Comparison of ENCODE assay signal across 8 cellular contexts in genomic region chr15:99452728-99453643, GRCh38.
DNase-seq lines count a peak whose midpoint lies in the region; ATAC-seq and TF ChIP-seq lines count a peak whose summit lies in the region.

No MANE protein-coding gene starts in this region.

- no peaks in the 10 kb centered on the region for H3K36me3 ChIP-seq in mammary epithelial cell (ENCODE audit: insufficient read depth, low read length)

- DNase-seq in MCF 10A (ENCODE audit: unreplicated experiment) = peak; percentile 78
- no peak for DNase-seq in mammary epithelial cell
- DNase-seq in UCSD-AML1 (lab: John Stamatoyannopoulos, UW; ENCODE audit: unreplicated experiment) = peak; percentile 87
- DNase-seq in hippocampal formation (lab: John Stamatoyannopoulos, UW) = peak; percentile 7 to 63
- DNase-seq in middle frontal gyrus (ENCODE audit: extremely low spot score, low spot score) = no peak
- DNase-seq in COLO668 (lab: John Stamatoyannopoulos, UW; ENCODE audit: unreplicated experiment) = no peak

- H3K4me3 ChIP-seq in mammary epithelial cell (replicated peaks in 1 of 3; ENCODE audit: insufficient read depth in 1 of 3, low read depth in 2 of 3, low read length in 3 of 3) = no peak overlapping the region

- peaks cover 6% of the 10 kb centered on the region for H3K9me3 Mint-ChIP-seq in MCF 10A (ENCODE audit: unreplicated experiment)
- H3K9me3 Mint-ChIP-seq in stimulated activated naive CD8-positive, alpha-beta T cell treated with anti-CD3 and anti-CD28 coated beads, Interleukin-15, Interleukin-2, amounts not matched to agents 100 ng/mL and 50 ng/mL, for 24 hours = peaks cover 5% of the 10 kb centered on the region

- H3K36me3 Mint-ChIP-seq in MCF 10A (ENCODE audit: insufficient read depth, unreplicated experiment) = no peaks in the 10 kb centered on the region
- no peaks in the 10 kb centered on the region for H3K36me3 Mint-ChIP-seq in stimulated activated naive CD8-positive, alpha-beta T cell treated with anti-CD3 and anti-CD28 coated beads, Interleukin-15, Interleukin-2, amounts not matched to agents 100 ng/mL and 50 ng/mL, for 24 hours (ENCODE audit: low read depth)

- no peak overlapping the region for H3K4me2 ChIP-seq in mammary epithelial cell (ENCODE audit: insufficient read depth, low read depth, low read length)

- H3K4me3 Mint-ChIP-seq in MCF 10A (ENCODE audit: unreplicated experiment) = peak overlapping the region; percentile 25
- no peak overlapping the region for H3K4me3 Mint-ChIP-seq in stimulated activated naive CD8-positive, alpha-beta T cell treated with anti-CD3 and anti-CD28 coated beads, Interleukin-15, Interleukin-2, amounts not matched to agents 100 ng/mL and 50 ng/mL, for 24 hours

- peak overlapping the region; percentile 84 for H3K27ac Mint-ChIP-seq in MCF 10A (ENCODE audit: low read depth, unreplicated experiment)
- peak overlapping the region; percentile 16 for H3K27ac Mint-ChIP-seq in stimulated activated naive CD8-positive, alpha-beta T cell treated with anti-CD3 and anti-CD28 coated beads, Interleukin-15, Interleukin-2, amounts not matched to agents 100 ng/mL and 50 ng/mL, for 24 hours

- H3K27me3 Mint-ChIP-seq in MCF 10A (ENCODE audit: insufficient read depth, unreplicated experiment) = no peaks in the 10 kb centered on the region
- H3K27me3 Mint-ChIP-seq in stimulated activated naive CD8-positive, alpha-beta T cell treated with anti-CD3 and anti-CD28 coated beads, Interleukin-15, Interleukin-2, amounts not matched to agents 100 ng/mL and 50 ng/mL, for 24 hours = peaks cover 4% of the 10 kb centered on the region

- H3K27ac ChIP-seq in mammary epithelial cell (ENCODE audit: insufficient read depth, low read depth, low read length) = no peak overlapping the region

- peaks cover 52% of the 10 kb centered on the region for H3K4me1 Mint-ChIP-seq in MCF 10A (ENCODE audit: insufficient read depth, unreplicated experiment)
- peaks cover 70% of the 10 kb centered on the region for H3K4me1 Mint-ChIP-seq in stimulated activated naive CD8-positive, alpha-beta T cell treated with anti-CD3 and anti-CD28 coated beads, Interleukin-15, Interleukin-2, amounts not matched to agents 100 ng/mL and 50 ng/mL, for 24 hours (ENCODE audit: low read depth)

- H2AFZ ChIP-seq in mammary epithelial cell (ENCODE audit: low read depth, low read length) = no peak overlapping the region

- BruUV-seq in MCF 10A (replicated peaks; lab: Mats Ljungman, UMichigan) = no TSS peak
- BruUV-seq in mammary epithelial cell (replicated peaks; lab: Mats Ljungman, UMichigan) = no TSS peak

- ATAC-seq in HG03045 (IDR thresholded peaks at IDR 0.05; ENCODE audit: unreplicated experiment) = peak; percentile 81

- intact Hi-C loops in MCF 10A (cut with micrococcal nuclease) = no loop called here
- intact Hi-C loops in mammary epithelial cell (cut with micrococcal nuclease) = no loop called here

- H3K79me2 ChIP-seq in mammary epithelial cell (ENCODE audit: insufficient read depth, low read length) = no peaks in the 10 kb centered on the region

- H3K9ac ChIP-seq in mammary epithelial cell (ENCODE audit: insufficient read depth, low read length) = no peak overlapping the region

- peaks cover 45% of the 10 kb centered on the region for H3K4me1 ChIP-seq in mammary epithelial cell (ENCODE audit: insufficient read depth, low read length)

- no peaks in the 10 kb centered on the region for H3K9me3 ChIP-seq in mammary epithelial cell (replicated peaks; ENCODE audit: insufficient read depth, low read length)

- CTCF ChIA-PET in MCF 10A (lab: Yijun Ruan, JAX) (no interaction called here), mammary epithelial cell (lab: Charles Lee; ENCODE audit: low non-redundant PET) (no interaction called here)

- WGBS in mammary epithelial cell (ENCODE audit: low coverage, missing lambda C conversion rate) = 97% methylated on average over 20 of the region's 24 CpGs

- in situ Hi-C loops in mammary epithelial cell (cut with MboI; ENCODE audit: low sequenced_read_pairs in 2 of 2) = no loop called here

- POLR2A ChIA-PET in MCF 10A (lab: Yijun Ruan, JAX) = interaction anchor here (1.2 to 4.0 kb wide), 3 partner anchors 9 to 251 kb away, joined by 3 to 36 read pairs (median 4); no protein-coding TSS in a partner anchor

- no peaks in the 10 kb centered on the region for H3K27me3 ChIP-seq in mammary epithelial cell (ENCODE audit: insufficient read depth, low read length)

- H4K20me1 ChIP-seq in mammary epithelial cell (ENCODE audit: insufficient read depth, low read length) = no peaks in the 10 kb centered on the region

- dilution Hi-C loops in mammary epithelial cell (cut with HindIII; ENCODE audit: low sequenced_read_pairs) = no loop called here

- no peak for TF ChIP-seq CTCF in MCF 10A (IDR thresholded peaks at IDR 0.05; ENCODE audit: unreplicated experiment)
- TF ChIP-seq CTCF in mammary epithelial cell (conservative IDR thresholded peaks at IDR 0.05 in 1 of 2, IDR thresholded peaks at IDR 0.05 in 1 of 2; ENCODE audit: extremely low read depth in 1 of 2, insufficient read depth in 1 of 2, low read depth in 1 of 2, low read length in 2 of 2) = no peak

Comparison
In these comparisons a context has a peak if more than half of its experiments do, and no peak if none do; other contexts are left out.
1. DNase-seq: peak in MCF 10A (single experiment), UCSD-AML1 (single experiment) and hippocampal formation (2 of 2); none in mammary epithelial cell (single experiment), middle frontal gyrus (single experiment) and COLO668 (single experiment).